Comparison of ENCODE assay signal across 1 cellular context in the genomic region with DNA sequence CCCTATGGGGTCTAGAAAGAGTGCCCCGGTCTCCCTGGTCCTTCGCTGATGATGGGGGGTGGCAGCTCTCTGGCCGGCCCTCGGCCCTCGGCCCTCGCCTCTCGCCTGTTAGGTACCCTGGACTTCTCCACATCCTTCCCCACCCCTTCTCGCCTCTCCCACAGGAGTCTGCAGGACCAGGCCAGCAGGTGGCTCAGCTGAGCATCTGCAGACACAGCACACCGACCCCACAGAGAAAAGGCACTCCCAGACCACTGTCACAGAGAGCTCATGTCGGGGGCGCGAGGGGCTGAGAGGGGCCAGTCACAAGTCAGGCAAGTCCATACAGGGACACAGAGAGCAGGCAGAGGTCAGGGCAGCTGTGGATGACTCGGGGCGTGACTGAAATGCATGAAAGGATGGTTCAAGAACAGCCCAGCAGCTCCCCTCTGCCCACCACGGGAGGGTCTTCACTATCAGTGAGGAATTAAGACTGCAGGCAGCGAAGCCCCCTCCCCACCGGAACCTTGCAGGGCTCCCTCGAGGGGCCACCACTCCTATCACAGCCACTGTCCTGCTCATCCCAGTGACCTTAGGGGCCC.
TF ChIP-seq lines count a peak whose summit lies in the region.

No MANE protein-coding gene starts in this region.

TF ChIP-seq in K562, 482 proteins besides CTCF, POLR2A, EP300 and RAD21 (continued from another document):
- TF ChIP-seq, protein P1, sequence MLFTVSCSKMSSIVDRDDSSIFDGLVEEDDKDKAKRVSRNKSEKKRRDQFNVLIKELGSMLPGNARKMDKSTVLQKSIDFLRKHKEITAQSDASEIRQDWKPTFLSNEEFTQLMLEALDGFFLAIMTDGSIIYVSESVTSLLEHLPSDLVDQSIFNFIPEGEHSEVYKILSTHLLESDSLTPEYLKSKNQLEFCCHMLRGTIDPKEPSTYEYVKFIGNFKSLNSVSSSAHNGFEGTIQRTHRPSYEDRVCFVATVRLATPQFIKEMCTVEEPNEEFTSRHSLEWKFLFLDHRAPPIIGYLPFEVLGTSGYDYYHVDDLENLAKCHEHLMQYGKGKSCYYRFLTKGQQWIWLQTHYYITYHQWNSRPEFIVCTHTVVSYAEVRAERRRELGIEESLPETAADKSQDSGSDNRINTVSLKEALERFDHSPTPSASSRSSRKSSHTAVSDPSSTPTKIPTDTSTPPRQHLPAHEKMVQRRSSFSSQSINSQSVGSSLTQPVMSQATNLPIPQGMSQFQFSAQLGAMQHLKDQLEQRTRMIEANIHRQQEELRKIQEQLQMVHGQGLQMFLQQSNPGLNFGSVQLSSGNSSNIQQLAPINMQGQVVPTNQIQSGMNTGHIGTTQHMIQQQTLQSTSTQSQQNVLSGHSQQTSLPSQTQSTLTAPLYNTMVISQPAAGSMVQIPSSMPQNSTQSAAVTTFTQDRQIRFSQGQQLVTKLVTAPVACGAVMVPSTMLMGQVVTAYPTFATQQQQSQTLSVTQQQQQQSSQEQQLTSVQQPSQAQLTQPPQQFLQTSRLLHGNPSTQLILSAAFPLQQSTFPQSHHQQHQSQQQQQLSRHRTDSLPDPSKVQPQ (CRISPR knock-in tag; IDR thresholded peaks at IDR 0.05; ENCODE audit: borderline replicate concordance) = no peak
- TF ChIP-seq ZNF507 (tag; conservative IDR thresholded peaks at IDR 0.05) (no peak), FOXM1 (IDR thresholded peaks at IDR 0.05; ENCODE audit: low read depth) (no peak), FOXM1 (CRISPR knock-in tag; IDR thresholded peaks at IDR 0.05; ENCODE audit: low read depth) (no peak), ZBTB1 (CRISPR knock-in tag; IDR thresholded peaks at IDR 0.05; ENCODE audit: borderline replicate concordance, low read depth) (no peak)
- TF ChIP-seq, protein P2, sequence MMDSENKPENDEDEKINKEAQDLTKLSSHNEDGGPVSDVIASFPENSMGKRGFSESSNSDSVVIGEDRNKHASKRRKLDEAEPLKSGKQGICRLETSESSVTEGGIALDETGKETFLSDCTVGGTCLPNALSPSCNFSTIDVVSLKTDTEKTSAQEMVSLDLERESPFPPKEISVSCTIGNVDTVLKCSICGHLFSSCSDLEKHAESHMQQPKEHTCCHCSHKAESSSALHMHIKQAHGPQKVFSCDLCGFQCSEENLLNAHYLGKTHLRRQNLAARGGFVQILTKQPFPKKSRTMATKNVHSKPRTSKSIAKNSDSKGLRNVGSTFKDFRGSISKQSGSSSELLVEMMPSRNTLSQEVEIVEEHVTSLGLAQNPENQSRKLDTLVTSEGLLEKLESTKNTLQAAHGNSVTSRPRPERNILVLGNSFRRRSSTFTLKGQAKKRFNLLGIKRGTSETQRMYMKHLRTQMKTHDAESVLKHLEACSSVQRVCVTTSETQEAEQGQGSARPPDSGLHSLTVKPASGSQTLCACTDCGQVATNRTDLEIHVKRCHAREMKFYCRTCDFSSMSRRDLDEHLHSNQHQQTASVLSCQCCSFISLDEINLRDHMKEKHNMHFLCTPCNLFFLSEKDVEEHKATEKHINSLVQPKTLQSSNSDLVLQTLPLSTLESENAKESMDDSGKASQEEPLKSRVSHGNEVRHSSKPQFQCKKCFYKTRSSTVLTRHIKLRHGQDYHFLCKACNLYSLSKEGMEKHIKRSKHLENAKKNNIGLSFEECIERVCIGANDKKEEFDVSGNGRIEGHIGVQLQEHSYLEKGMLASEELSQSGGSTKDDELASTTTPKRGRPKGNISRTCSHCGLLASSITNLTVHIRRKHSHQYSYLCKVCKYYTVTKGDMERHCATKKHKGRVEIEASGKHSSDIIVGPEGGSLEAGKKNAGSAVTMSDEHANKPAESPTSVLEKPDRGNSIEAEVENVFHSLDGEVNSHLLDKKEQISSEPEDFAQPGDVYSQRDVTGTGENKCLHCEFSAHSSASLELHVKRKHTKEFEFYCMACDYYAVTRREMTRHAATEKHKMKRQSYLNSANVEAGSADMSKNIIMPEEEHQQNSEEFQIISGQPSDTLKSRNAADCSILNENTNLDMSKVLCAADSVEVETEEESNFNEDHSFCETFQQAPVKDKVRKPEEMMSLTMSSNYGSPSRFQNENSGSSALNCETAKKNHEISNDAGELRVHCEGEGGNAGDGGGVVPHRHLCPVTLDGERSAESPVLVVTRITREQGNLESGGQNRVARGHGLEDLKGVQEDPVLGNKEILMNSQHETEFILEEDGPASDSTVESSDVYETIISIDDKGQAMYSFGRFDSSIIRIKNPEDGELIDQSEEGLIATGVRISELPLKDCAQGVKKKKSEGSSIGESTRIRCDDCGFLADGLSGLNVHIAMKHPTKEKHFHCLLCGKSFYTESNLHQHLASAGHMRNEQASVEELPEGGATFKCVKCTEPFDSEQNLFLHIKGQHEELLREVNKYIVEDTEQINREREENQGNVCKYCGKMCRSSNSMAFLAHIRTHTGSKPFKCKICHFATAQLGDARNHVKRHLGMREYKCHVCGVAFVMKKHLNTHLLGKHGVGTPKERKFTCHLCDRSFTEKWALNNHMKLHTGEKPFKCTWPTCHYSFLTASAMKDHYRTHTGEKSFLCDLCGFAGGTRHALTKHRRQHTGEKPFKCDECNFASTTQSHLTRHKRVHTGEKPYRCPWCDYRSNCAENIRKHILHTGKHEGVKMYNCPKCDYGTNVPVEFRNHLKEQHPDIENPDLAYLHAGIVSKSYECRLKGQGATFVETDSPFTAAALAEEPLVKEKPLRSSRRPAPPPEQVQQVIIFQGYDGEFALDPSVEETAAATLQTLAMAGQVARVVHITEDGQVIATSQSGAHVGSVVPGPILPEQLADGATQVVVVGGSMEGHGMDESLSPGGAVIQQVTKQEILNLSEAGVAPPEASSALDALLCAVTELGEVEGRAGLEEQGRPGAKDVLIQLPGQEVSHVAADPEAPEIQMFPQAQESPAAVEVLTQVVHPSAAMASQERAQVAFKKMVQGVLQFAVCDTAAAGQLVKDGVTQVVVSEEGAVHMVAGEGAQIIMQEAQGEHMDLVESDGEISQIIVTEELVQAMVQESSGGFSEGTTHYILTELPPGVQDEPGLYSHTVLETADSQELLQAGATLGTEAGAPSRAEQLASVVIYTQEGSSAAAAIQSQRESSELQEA (IDR thresholded peaks at IDR 0.05; ENCODE audit: low read depth) = no peak
